In the genomic region with DNA sequence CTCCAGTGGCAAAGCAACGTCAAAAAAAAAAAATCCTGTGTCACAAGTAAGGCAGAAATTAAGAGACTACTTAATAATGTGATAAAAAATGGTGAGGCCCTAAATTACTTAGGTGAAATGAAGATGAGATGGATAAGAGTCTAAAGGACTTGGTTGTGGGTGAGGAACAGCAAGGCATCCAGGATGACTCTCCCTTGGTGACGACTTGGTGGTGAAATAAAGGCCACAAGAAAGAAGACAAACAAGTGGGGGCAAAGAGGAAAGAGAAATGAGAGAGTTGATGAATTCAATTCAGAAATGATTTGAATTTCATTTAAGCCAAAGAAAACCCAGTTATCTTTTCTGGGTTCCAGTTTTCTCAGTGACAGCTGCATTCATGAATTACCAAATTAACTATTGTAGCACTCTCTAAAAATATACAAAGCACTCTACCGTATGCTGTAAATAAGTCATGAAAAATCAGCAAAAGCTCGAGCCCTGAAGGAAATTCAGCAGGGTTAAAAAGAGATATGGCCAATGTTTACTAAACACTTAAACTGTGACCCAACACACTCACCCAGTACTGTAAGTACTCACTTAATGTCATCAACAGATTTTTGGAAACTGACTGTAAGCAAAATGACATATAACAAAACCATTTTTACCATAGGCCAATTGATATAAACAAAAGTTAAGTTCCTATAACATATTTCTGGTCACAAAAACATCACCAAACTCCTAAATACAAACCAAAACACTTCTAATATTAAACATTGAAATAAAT, we compare ENCODE assay signal across 1 cellular context.
TF ChIP-seq lines count a peak whose summit lies in the region.

No MANE protein-coding gene starts in this region.

TF ChIP-seq in H1, 55 proteins besides CTCF, POLR2A, EP300 and RAD21:
- no peak for TF ChIP-seq SRF (IDR thresholded peaks at IDR 0.05; ENCODE audit: low read depth, low read length)
- no peak for TF ChIP-seq EGR1 (IDR thresholded peaks at IDR 0.05; ENCODE audit: borderline replicate concordance, low read depth, low read length)
- no peak for TF ChIP-seq TEAD4 (IDR thresholded peaks at IDR 0.05; ENCODE audit: low read depth, low read length)
- no peak for TF ChIP-seq POU5F1 (IDR thresholded peaks at IDR 0.05; ENCODE audit: low read depth, low read length)
- no peak for TF ChIP-seq ASH2L (IDR thresholded peaks at IDR 0.05; ENCODE audit: low read length)
- no peak for TF ChIP-seq SP2 (IDR thresholded peaks at IDR 0.05; ENCODE audit: low read length)
- no peak for TF ChIP-seq BCL11A (IDR thresholded peaks at IDR 0.05; ENCODE audit: low read depth in 2 of 2, low read length in 2 of 2)
- TF ChIP-seq EZH2 (IDR thresholded peaks at IDR 0.05; ENCODE audit: low read depth, low read length, severe bottlenecking), result no peak
- no peak for TF ChIP-seq JUN (IDR thresholded peaks at IDR 0.05; ENCODE audit: low read depth, low read length)
- TF ChIP-seq POLR2AphosphoS5 (IDR thresholded peaks at IDR 0.05; ENCODE audit: low read depth, low read length), result no peak
